In the genomic region with DNA sequence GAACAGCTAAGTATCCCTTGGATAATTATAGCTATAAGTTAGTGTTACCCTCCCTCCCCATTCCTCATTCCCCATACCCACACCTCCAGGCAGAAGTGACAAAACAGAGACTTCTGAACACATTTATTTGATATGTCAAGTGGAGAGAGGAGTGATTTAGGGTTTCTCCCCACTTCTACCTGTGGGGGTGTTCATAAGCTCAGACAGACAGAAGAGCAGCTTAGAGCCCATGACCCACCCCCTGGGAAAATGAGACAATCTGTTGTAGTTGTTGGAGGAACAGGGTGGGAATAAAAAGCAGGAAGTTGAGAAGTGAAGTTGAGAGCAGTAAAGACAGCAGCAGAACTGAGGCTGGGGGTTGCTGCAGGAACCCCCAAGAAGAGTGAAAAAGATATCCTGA, we compare ENCODE assay signal across 13 cellular contexts. TPM values are rescaled to one million over a fixed set of nuclear protein-coding genes. Genes with fewer than 3 reads are reported as not detected.
A peak's percentile ranks its signal among the peaks of the same experiment; 100 is the strongest.
DNase-seq lines count a peak whose midpoint lies in the region; ATAC-seq and TF ChIP-seq lines count a peak whose summit lies in the region.
"Had no signal": no experiment of that assay in that cellular context is flagged by ENCODE, and none has a peak within 500 bp of the region (broad histone marks: within the 10 kb centered on the region; RNA-seq: fewer than 3 reads in every experiment).

No MANE protein-coding gene starts in this region.

- ATAC-seq in heart left ventricle (no peak), Right ventricle myocardium inferior (no peak), memory B cell (ENCODE audit: low read depth) (no peak), GM18909 (IDR thresholded peaks at IDR 0.05; ENCODE audit: poor library complexity, unreplicated experiment) (no peak)
- ATAC-seq: left colon had no signal

- no peaks in the 10 kb centered on the region for H3K27me3 Mint-ChIP-seq in activated CD4-positive, alpha-beta memory T cell treated with anti-CD3 and anti-CD28 coated beads for 36 hours
- H3K27me3 Mint-ChIP-seq in memory B cell = no peaks in the 10 kb centered on the region

- H3K4me3 Mint-ChIP-seq in activated CD4-positive, alpha-beta memory T cell treated with anti-CD3 and anti-CD28 coated beads for 36 hours = peak overlapping the region; percentile 9
- peak overlapping the region; percentile 86 for H3K4me3 Mint-ChIP-seq in memory B cell

- H3K4me3 ChIP-seq in heart left ventricle (no peak overlapping the region), transverse colon (no peak overlapping the region)

- H3K27ac Mint-ChIP-seq in activated CD4-positive, alpha-beta memory T cell treated with anti-CD3 and anti-CD28 coated beads for 36 hours = no peak overlapping the region
- peak overlapping the region; percentile 90 for H3K27ac Mint-ChIP-seq in memory B cell

- intact Hi-C loops in heart left ventricle (cut with DNase I) = loop anchor here in 7 of 10 donors (2.0 to 10.0 kb wide), 5 partner anchors 31 to 105 kb away; a partner anchor contains a TSS
- intact Hi-C loops in Right ventricle myocardium inferior (cut with DNase I) = loop anchor here (5.0 kb wide), 1 partner anchor 42 kb away; a partner anchor contains a TSS
- intact Hi-C loops in activated CD4-positive, alpha-beta memory T cell treated with anti-CD3 and anti-CD28 coated beads for 36 hours (cut with micrococcal nuclease) = loop anchor here (2.0 to 5.0 kb wide), 2 partner anchors 101 to 132 kb away; a partner anchor contains a TSS
- intact Hi-C loops in transverse colon (cut with DNase I; ENCODE audit: low total_unique reads) = loop anchor here (2.0 kb wide), 1 partner anchor 41 kb away; a partner anchor contains a TSS

- H3K4me1 Mint-ChIP-seq in activated CD4-positive, alpha-beta memory T cell treated with anti-CD3 and anti-CD28 coated beads for 36 hours (ENCODE audit: low read depth) = peaks cover 59% of the 10 kb centered on the region
- peaks cover 67% of the 10 kb centered on the region for H3K4me1 Mint-ChIP-seq in memory B cell

- DNase-seq in heart left ventricle = no peak
- no peak for DNase-seq in Right ventricle myocardium inferior (ENCODE audit: missing footprints)
- DNase-seq in activated CD4-positive, alpha-beta memory T cell treated with anti-CD3 and anti-CD28 coated beads for 36 hours = no peak
- no peak for DNase-seq in memory B cell (ENCODE audit: low spot score in 2 of 2)
- DNase-seq in transverse colon = no peak
- DNase-seq in NCI-H748 (lab: John Stamatoyannopoulos, UW; ENCODE audit: unreplicated experiment) = no peak
- DNase-seq in NCI-H187 (lab: John Stamatoyannopoulos, UW) = no peak
- DNase-seq: left colon; NCI-H748 treated with DMSO at 0.1 percent for 48 hours; stimulated activated CD4-positive, alpha-beta T cell treated with anti-CD3 and anti-CD28 coated beads, Interleukin-2, amount 100 ng/mL, for 48 hours had no signal

- H3K9me3 Mint-ChIP-seq in activated CD4-positive, alpha-beta memory T cell treated with anti-CD3 and anti-CD28 coated beads for 36 hours = no peaks in the 10 kb centered on the region
- H3K9me3 Mint-ChIP-seq in memory B cell = no peaks in the 10 kb centered on the region

- TF ChIP-seq CTCF in heart left ventricle (IDR thresholded peaks at IDR 0.05) = no peak
- TF ChIP-seq CTCF in transverse colon (IDR thresholded peaks at IDR 0.05) = no peak

- H3K27ac ChIP-seq in heart left ventricle (peak overlapping the region in 7 of 12 donors; percentile 7 to 98 (median 91)), transverse colon (peak overlapping the region; percentile 87 to 95 (median 90))
- H3K27ac ChIP-seq: parathyroid adenoma had no signal

- H3K4me1 ChIP-seq in heart left ventricle (peaks cover 8 to 87% (median 59%) of the 10 kb centered on the region in 12 donors), transverse colon (peaks cover 31 to 84% (median 64%) of the 10 kb centered on the region in 4 donors)

- no peak for TF ChIP-seq POLR2A in heart left ventricle (IDR thresholded peaks at IDR 0.05)
- TF ChIP-seq POLR2A in transverse colon (IDR thresholded peaks at IDR 0.05) = no peak

- TF ChIP-seq EP300 in transverse colon (IDR thresholded peaks at IDR 0.05; ENCODE audit: low read depth) = no peak

- CTCF ChIA-PET in activated CD4-positive, alpha-beta memory T cell treated with anti-CD3 and anti-CD28 coated beads for 36 hours (lab: Charles Lee) = interaction anchor here (2.1 to 3.1 kb wide), 3 partner anchors 32 to 114 kb away, joined by 7 to 29 read pairs (median 26); a partner anchor contains a TSS

- H3K27me3 ChIP-seq in heart left ventricle (no peaks in the 10 kb centered on the region), transverse colon (peaks cover 36% of the 10 kb centered on the region)
- H3K27me3 ChIP-seq: suprapubic skin had no signal

- peaks cover 0 to 5% (median 0%) of the 10 kb centered on the region in 9 donors for H3K36me3 ChIP-seq in heart left ventricle
- no peaks in the 10 kb centered on the region for H3K36me3 ChIP-seq in transverse colon
- H3K36me3 ChIP-seq: suprapubic skin had no signal

- H3K9me3 ChIP-seq in heart left ventricle (no peaks in the 10 kb centered on the region), transverse colon (no peaks in the 10 kb centered on the region)
- H3K9me3 ChIP-seq: suprapubic skin had no signal

- peaks cover 1% of the 10 kb centered on the region for H3K36me3 Mint-ChIP-seq in activated CD4-positive, alpha-beta memory T cell treated with anti-CD3 and anti-CD28 coated beads for 36 hours
- peaks cover 1% of the 10 kb centered on the region for H3K36me3 Mint-ChIP-seq in memory B cell

- in situ Hi-C loops in transverse colon (cut with MboI; ENCODE audit: low pct_ligation_motif_present in 1 of 4, low pct_unique_long_range_greater_than_20kb in 1 of 4, low sequenced_read_pairs in 3 of 4) = no loop called here

- POLR2A ChIA-PET in activated CD4-positive, alpha-beta memory T cell treated with anti-CD3 and anti-CD28 coated beads for 36 hours (lab: Charles Lee) = interaction anchor here (0.8 to 3.6 kb wide), 4 partner anchors 32 to 132 kb away, joined by 4 to 46 read pairs (median 13); a partner anchor contains a TSS

RNA-seq across cellular contexts. Expression of a gene that starts 1.5 kb away (rescaled TPM):
- 10 to 100 TPM; 21.7 to 31.5 (median 26.4) TPM for total RNA-seq in heart left ventricle
- 10 to 100 TPM in 1 of 2 donors, 1 to 10 TPM in 1; 7.0 to 13.4 TPM for polyA plus RNA-seq in heart left ventricle
- total RNA-seq in Right ventricle myocardium inferior = 25.8 TPM
- total RNA-seq in activated CD4-positive, alpha-beta memory T cell treated with anti-CD3 and anti-CD28 coated beads for 36 hours = 10 to 100 TPM; 46.6 to 47.8 TPM
- 10 to 100 TPM in 2 of 4 donors, 1 to 10 TPM in 2; 7.2 to 12.5 (median 9.8) TPM for total RNA-seq in transverse colon

RNA-seq across cellular contexts. Expression of a gene that starts 5.0 kb away (rescaled TPM):
- total RNA-seq in heart left ventricle (1 to 10 TPM; 1.0 to 3.5 (median 1.7) TPM), Right ventricle myocardium inferior (0.62 TPM), transverse colon (1 to 10 TPM in 1 of 4 donors, under 1 TPM in 2, not detected in 1; 0.41 to 4.1 (median 0.64) TPM)
- polyA plus RNA-seq in heart left ventricle = 1 to 10 TPM in 1 of 2 donors, under 1 TPM in 1; 0.65 to 1.9 TPM
- 1 to 10 TPM; 4.6 to 4.7 TPM for total RNA-seq in activated CD4-positive, alpha-beta memory T cell treated with anti-CD3 and anti-CD28 coated beads for 36 hours

RNA-seq across cellular contexts. Expression of a gene that starts 5.2 kb away (rescaled TPM):
- total RNA-seq in heart left ventricle (10 to 100 TPM; 30.2 to 45.7 (median 36.0) TPM), Right ventricle myocardium inferior (49.1 TPM), transverse colon (10 to 100 TPM in 3 of 4 donors, 1 to 10 TPM in 1; 1.2 to 23.7 (median 14.4) TPM)
- 10 to 100 TPM; 45.8 to 69.4 TPM for polyA plus RNA-seq in heart left ventricle
- total RNA-seq in activated CD4-positive, alpha-beta memory T cell treated with anti-CD3 and anti-CD28 coated beads for 36 hours = 10 to 100 TPM; 27.3 to 30.9 TPM

RNA-seq across cellular contexts. Expression of a gene that starts 32.0 kb away (rescaled TPM):
- total RNA-seq in heart left ventricle (100 to 1,000 TPM in 1 of 9 donors, 10 to 100 TPM in 8; 58.7 to 100 (median 75.7) TPM), Right ventricle myocardium inferior (63.6 TPM), transverse colon (100 to 1,000 TPM in 2 of 4 donors, 10 to 100 TPM in 2; 23.6 to 122 (median 99.1) TPM)
- polyA plus RNA-seq in heart left ventricle = 100 to 1,000 TPM in 1 of 2 donors, 10 to 100 TPM in 1; 57.9 to 186 TPM
- total RNA-seq in activated CD4-positive, alpha-beta memory T cell treated with anti-CD3 and anti-CD28 coated beads for 36 hours = 100 to 1,000 TPM; 275 to 277 TPM

RNA-seq across cellular contexts. Expression of a gene that starts 37.0 kb away (rescaled TPM):
- 1,000 to 10,000 TPM in 4 of 9 donors, 100 to 1,000 TPM in 5; 489 to 1,925 (median 1,000) TPM for total RNA-seq in heart left ventricle
- polyA plus RNA-seq in heart left ventricle = 100 to 1,000 TPM; 222 to 597 TPM
- total RNA-seq in Right ventricle myocardium inferior = 1,017 TPM
- total RNA-seq in activated CD4-positive, alpha-beta memory T cell treated with anti-CD3 and anti-CD28 coated beads for 36 hours = 10 to 100 TPM; 82.6 to 88.8 TPM
- total RNA-seq in transverse colon = 1,000 to 10,000 TPM in 2 of 4 donors, 100 to 1,000 TPM in 2; 296 to 2,602 (median 982) TPM
